8 cellular contexts compared by ENCODE assay signal in genomic region chr2:84881581-84882414, GRCh38. TPM values are rescaled to one million over a fixed set of nuclear protein-coding genes. Genes with fewer than 3 reads are reported as not detected.
DNase-seq lines count a peak whose midpoint lies in the region; ATAC-seq and TF ChIP-seq lines count a peak whose summit lies in the region.

No MANE protein-coding gene starts in this region.

- peak overlapping the region; percentile 67 to 93 for H3K4me3 ChIP-seq in CD4-positive, alpha-beta memory T cell (ENCODE audit: low read length in 2 of 2)
- H3K4me3 ChIP-seq in epithelial cell of proximal tubule (ENCODE audit: low read depth, low read length), result peak overlapping the region; percentile 64

- peak overlapping the region; percentile 84 to 98 (median 97) for H3K27ac Mint-ChIP-seq in CD4-positive, alpha-beta memory T cell

- peaks cover 32% of the 10 kb centered on the region for H3K4me1 ChIP-seq in CD4-positive, alpha-beta memory T cell (ENCODE audit: insufficient read depth, low read length)

- peak; percentile 82 to 86 (median 85) for DNase-seq in CD4-positive, alpha-beta memory T cell
- DNase-seq in NOMO-1 treated with dmso at 0.1 percent for 144 hours (lab: John Stamatoyannopoulos, UW; ENCODE audit: unreplicated experiment) (peak; percentile 75), epithelial cell of proximal tubule (ENCODE audit: low read depth) (no peak), mucosa of gallbladder (ENCODE audit: low spot score) (peak; percentile 81)
- DNase-seq in activated CD8-positive, alpha-beta memory T cell treated with anti-CD3 and anti-CD28 coated beads, Interleukin-2, amount 50 U/mL, for 48 hours, result peak; percentile 89
- peak; percentile 79 for DNase-seq in stimulated activated CD8-positive, alpha-beta memory T cell treated with anti-CD3 and anti-CD28 coated beads, Interleukin-4, amount 100 ng/mL, for 24 hours (ENCODE audit: low read depth)

- CTCF ChIA-PET in CD4-positive, alpha-beta memory T cell (lab: Charles Lee; ENCODE audit: partially characterized antibody), result interaction anchor here (0.7 to 14.5 kb wide), 35 partner anchors 9 to 422 kb away, joined by 3 to 271 read pairs (median 5); partner anchors contain the start of gene TMSB10

- POLR2A ChIA-PET in CD4-positive, alpha-beta memory T cell (lab: Charles Lee; ENCODE audit: partially characterized antibody), result interaction anchor here (0.6 to 7.0 kb wide), 34 partner anchors 8 to 423 kb away, joined by 3 to 201 read pairs (median 6); partner anchors contain the start of genes DNAH6, KCMF1, SUCLG1 and TMSB10

- H3K36me3 Mint-ChIP-seq in CD4-positive, alpha-beta memory T cell, result peaks cover 0 to 16% of the 10 kb centered on the region in 2 donors

- no peaks in the 10 kb centered on the region for H3K27me3 Mint-ChIP-seq in CD4-positive, alpha-beta memory T cell

- no peaks in the 10 kb centered on the region for H3K9me3 ChIP-seq in CD4-positive, alpha-beta memory T cell (ENCODE audit: control insufficient read depth in 1 of 2, low read length in 2 of 2)

- H3K4me3 Mint-ChIP-seq in CD4-positive, alpha-beta memory T cell, result peak overlapping the region; percentile 90 to 99 (median 96)

- ATAC-seq in GM19395 (IDR thresholded peaks at IDR 0.05; ENCODE audit: unreplicated experiment), result peak; percentile 65
- peak; percentile 42 for ATAC-seq in HG03558 (IDR thresholded peaks at IDR 0.05; ENCODE audit: extremely low read depth, unreplicated experiment)

- intact Hi-C loops in CD4-positive, alpha-beta memory T cell (cut with micrococcal nuclease), result loop anchor here (1.0 to 5.0 kb wide), 11 partner anchors 12 to 422 kb away; partner anchors contain the start of genes DNAH6, SUCLG1 and TMSB10

- TF ChIP-seq CTCF in epithelial cell of proximal tubule (conservative IDR thresholded peaks at IDR 0.05; ENCODE audit: low read depth, low read length), result peak; percentile 83

- peaks cover 25 to 60% (median 42%) of the 10 kb centered on the region in 4 donors for H3K4me1 Mint-ChIP-seq in CD4-positive, alpha-beta memory T cell

- H3K27ac ChIP-seq in CD4-positive, alpha-beta memory T cell (ENCODE audit: low read depth, low read length), result peak overlapping the region; percentile 72

- no peaks in the 10 kb centered on the region for H3K9me3 Mint-ChIP-seq in CD4-positive, alpha-beta memory T cell

- H3K36me3 ChIP-seq in CD4-positive, alpha-beta memory T cell (ENCODE audit: insufficient read depth, low read length), result no peaks in the 10 kb centered on the region

- H3K27me3 ChIP-seq in CD4-positive, alpha-beta memory T cell (ENCODE audit: insufficient read depth, low read length), result no peaks in the 10 kb centered on the region

RNA-seq across cellular contexts. Expression of gene TRABD2A, which starts 0.9 kb away (rescaled TPM):
- total RNA-seq in CD4-positive, alpha-beta memory T cell, result 10 to 100 TPM; 83.3 to 90.7 TPM
- 10 to 100 TPM; 67.1 to 81.2 TPM for polyA plus RNA-seq in CD4-positive, alpha-beta memory T cell
- 0.58 and 1.5 TPM in 2 replicates for total RNA-seq in epithelial cell of proximal tubule
- total RNA-seq in mucosa of gallbladder, result 0.52 TPM

RNA-seq across cellular contexts. Expression of gene TMSB10, which starts 23.7 kb away (rescaled TPM):
- total RNA-seq in CD4-positive, alpha-beta memory T cell, result 1,000 to 10,000 TPM; 1,218 to 1,245 TPM
- 1,000 to 10,000 TPM; 5,559 to 6,561 TPM for polyA plus RNA-seq in CD4-positive, alpha-beta memory T cell
- total RNA-seq in epithelial cell of proximal tubule (9,817 and 15,030 TPM in 2 replicates), mucosa of gallbladder (999 TPM)

Comparison
In these comparisons a context has a peak if more than half of its experiments do, and no peak if none do; other contexts are left out.
1. RNA of gene TRABD2A, which starts 0.9 kb away (total RNA-seq): 83.3 to 90.7 TPM in CD4-positive, alpha-beta memory T cell; 0.58 to 1.5 TPM in epithelial cell of proximal tubule and 0.52 TPM in mucosa of gallbladder (single experiment); every median in the first group is over 10 times any median in the second.